ENCODE assay signal across 11 cellular contexts in genomic region chr1:30982937-30983336, GRCh38.
A peak's percentile ranks its signal among the peaks of the same experiment; 100 is the strongest.
DNase-seq lines count a peak whose midpoint lies in the region; FAIRE-seq and TF ChIP-seq lines count a peak whose summit lies in the region.
"Had no signal": no experiment of that assay in that cellular context is flagged by ENCODE, and none has a peak within 500 bp of the region (broad histone marks: within the 10 kb centered on the region; RNA-seq: fewer than 3 reads in every experiment).

No MANE protein-coding gene starts in this region.

- DNase-seq in NCI-H69 (lab: John Stamatoyannopoulos, UW): peak; percentile 23
- peak; percentile 22 for DNase-seq in fibroblast of mammary gland (ENCODE audit: low read depth)
- no peak for DNase-seq in activated gamma-delta T cell treated with Interleukin-2 at 50 U/mL for 16 hours
- no peak for DNase-seq in NCI-H2196 treated with DMSO at 0.1 percent for 48 hours (lab: John Stamatoyannopoulos, UW; ENCODE audit: unreplicated experiment)
- no peak for DNase-seq in Caco-2
- DNase-seq in foreskin fibroblast: no peak
- DNase-seq: activated CD4-positive, alpha-beta T cell treated with anti-CD3 and anti-CD28 coated beads for 4 hours; DND-41 had no signal

- no peaks in the 10 kb centered on the region for H3K4me1 Mint-ChIP-seq in Caco-2 (ENCODE audit: low read depth, unreplicated experiment)

- H3K79me2 ChIP-seq in parathyroid adenoma: peaks cover 4% of the 10 kb centered on the region

- H3K27me3 ChIP-seq in parathyroid adenoma (ENCODE audit: control insufficient read depth, insufficient read depth, low read length): no peaks in the 10 kb centered on the region
- H3K27me3 ChIP-seq in Caco-2 (replicated peaks; ENCODE audit: control insufficient read depth, insufficient read depth, low read length): no peaks in the 10 kb centered on the region

- H3K27me3 Mint-ChIP-seq in Caco-2 (ENCODE audit: insufficient read depth, unreplicated experiment): no peaks in the 10 kb centered on the region

- peak overlapping the region; percentile 10 for H3K4me2 ChIP-seq in parathyroid adenoma (ENCODE audit: low read length)
- H3K4me2 ChIP-seq: KMS-11 had no signal

- no peak overlapping the region for H3K27ac ChIP-seq in parathyroid adenoma
- H3K27ac ChIP-seq: KMS-11 had no signal

- intact Hi-C loops in Caco-2 (cut with micrococcal nuclease; ENCODE audit: unreplicated experiment): no loop called here

- H3K27ac Mint-ChIP-seq in Caco-2 (ENCODE audit: unreplicated experiment): no peak overlapping the region

- no peak overlapping the region for H3K4me3 Mint-ChIP-seq in Caco-2 (ENCODE audit: unreplicated experiment)

- TF ChIP-seq CTCF in fibroblast of mammary gland (conservative IDR thresholded peaks at IDR 0.05; ENCODE audit: control insufficient read depth, insufficient read depth, low read depth, low read length): peak; percentile 16
- no peak for TF ChIP-seq CTCF in parathyroid adenoma (IDR thresholded peaks at IDR 0.05)
- TF ChIP-seq CTCF in Caco-2 (IDR thresholded peaks at IDR 0.05; ENCODE audit: insufficient read depth in 1 of 2, low read depth in 1 of 2, low read length in 1 of 2, severe bottlenecking in 1 of 2, unreplicated experiment in 1 of 2): no peak
- TF ChIP-seq CTCF in foreskin fibroblast (IDR thresholded peaks at IDR 0.05; ENCODE audit: low read depth, low read length): no peak

- H3K4me1 ChIP-seq in parathyroid adenoma: peaks cover 6% of the 10 kb centered on the region
- peaks cover 7% of the 10 kb centered on the region; the same call in 1 of the 2 replicates for H3K4me1 ChIP-seq in Caco-2

- H3K9me3 ChIP-seq in parathyroid adenoma (ENCODE audit: control insufficient read depth, low read length): no peaks in the 10 kb centered on the region
- H3K9me3 ChIP-seq in Caco-2: no peaks in the 10 kb centered on the region

- no peak overlapping the region for H2AFZ ChIP-seq in parathyroid adenoma

- H3K4me3 ChIP-seq in fibroblast of mammary gland (ENCODE audit: control insufficient read depth, low read depth, low read length) (no peak overlapping the region), parathyroid adenoma (ENCODE audit: low read depth, low read length) (no peak overlapping the region), Caco-2 (ENCODE audit: low read depth, low read length) (no peak overlapping the region), foreskin fibroblast (ENCODE audit: low read depth in 1 of 2, low read length in 2 of 2) (no peak overlapping the region)

- no peaks in the 10 kb centered on the region for H3K36me3 ChIP-seq in parathyroid adenoma (ENCODE audit: control insufficient read depth, insufficient read depth, low read length)
- no peaks in the 10 kb centered on the region for H3K36me3 ChIP-seq in Caco-2 (ENCODE audit: control insufficient read depth, insufficient read depth, low read length)

- no peak overlapping the region for H3K9ac ChIP-seq in parathyroid adenoma
- H3K9ac ChIP-seq: KMS-11 had no signal

- H3K9me3 Mint-ChIP-seq in Caco-2 (ENCODE audit: unreplicated experiment): no peaks in the 10 kb centered on the region

- CTCF ChIA-PET in Caco-2 (lab: Charles Lee): no interaction called here

- FAIRE-seq in G401.6 (lab: Jason Lieb, UNC): peak; percentile 17

- BruUV-seq in Caco-2 (replicated peaks; lab: Mats Ljungman, UMichigan): no TSS peak

- POLR2A ChIA-PET in Caco-2 (lab: Charles Lee): no interaction called here

- peaks cover 39% of the 10 kb centered on the region for H3K36me3 Mint-ChIP-seq in Caco-2 (ENCODE audit: insufficient read depth, unreplicated experiment)

Comparison
In these comparisons a context has a peak if more than half of its experiments do, and no peak if none do; other contexts are left out.
1. DNase-seq: peak in NCI-H69 (single experiment) and fibroblast of mammary gland (single experiment); none in activated gamma-delta T cell treated with Interleukin-2 at 50 U/mL for 16 hours (single experiment), NCI-H2196 treated with DMSO at 0.1 percent for 48 hours (single experiment), Caco-2 (0 of 2) and foreskin fibroblast (0 of 2).